ENCODE assay signal across 17 cellular contexts in the genomic region with DNA sequence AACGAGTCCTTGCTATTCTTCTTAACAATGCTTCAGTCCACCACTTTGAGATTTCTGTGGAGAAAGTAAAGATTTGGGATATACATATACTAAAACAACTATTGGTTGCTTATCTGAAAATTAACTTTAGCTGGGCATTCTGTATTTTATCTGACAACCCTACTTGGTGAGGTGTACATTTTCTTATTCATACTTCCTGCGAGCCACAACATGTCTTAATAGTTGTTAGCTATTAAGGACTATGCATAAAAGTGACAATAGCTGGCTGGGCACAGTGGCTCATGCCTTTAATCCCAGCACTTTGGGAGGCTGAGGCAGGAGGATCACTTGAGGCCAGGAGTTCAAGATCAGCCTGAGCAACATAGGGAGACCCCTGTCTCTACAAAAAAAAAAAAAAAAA. TPM values are rescaled to one million over a fixed set of nuclear protein-coding genes. Genes with fewer than 3 reads are reported as not detected.
A peak's percentile ranks its signal among the peaks of the same experiment; 100 is the strongest.
DNase-seq lines count a peak whose midpoint lies in the region; ATAC-seq and TF ChIP-seq lines count a peak whose summit lies in the region.
"Had no signal": no experiment of that assay in that cellular context is flagged by ENCODE, and none has a peak within 500 bp of the region (broad histone marks: within the 10 kb centered on the region; RNA-seq: fewer than 3 reads in every experiment).

No MANE protein-coding gene starts in this region.

- no peaks in the 10 kb centered on the region for H3K36me3 ChIP-seq in CD4-positive, alpha-beta memory T cell (ENCODE audit: insufficient read depth, low read length)
- H3K36me3 ChIP-seq in naive thymus-derived CD4-positive, alpha-beta T cell (ENCODE audit: control insufficient read depth in 2 of 3, insufficient read depth in 3 of 3, low read length in 3 of 3): no peaks in the 10 kb centered on the region
- no peaks in the 10 kb centered on the region for H3K36me3 ChIP-seq in left lung
- H3K36me3 ChIP-seq in GM23338 (ENCODE audit: insufficient read depth): no peaks in the 10 kb centered on the region
- H3K36me3 ChIP-seq: MG63, SJCRH30 had no signal

- no peak overlapping the region for H3K4me3 Mint-ChIP-seq in activated CD4-positive, alpha-beta T cell treated with anti-CD3 and anti-CD28 coated beads, Interleukin-2, amount 10 ng/mL, durations not matched to agents 7 days and 5 days
- H3K4me3 Mint-ChIP-seq in CD4-positive, alpha-beta memory T cell: peak overlapping the region in 2 of 8 donors; percentile 57 to 58
- peak overlapping the region; percentile 10 for H3K4me3 Mint-ChIP-seq in activated CD4-positive, alpha-beta memory T cell treated with anti-CD3 and anti-CD28 coated beads for 36 hours
- H3K4me3 Mint-ChIP-seq in naive thymus-derived CD4-positive, alpha-beta T cell: peak overlapping the region in 2 of 10 donors; percentile 58 to 68
- H3K4me3 Mint-ChIP-seq in GM23338: no peak overlapping the region
- H3K4me3 Mint-ChIP-seq: CD14-positive monocyte, H9, HFFc6 had no signal

- no peaks in the 10 kb centered on the region for H3K9me2 ChIP-seq in GM23338 (ENCODE audit: insufficient read depth)

- H3F3A ChIP-seq in GM23338 (replicated peaks; ENCODE audit: low read depth): no peaks in the 10 kb centered on the region

- H3K27me3 Mint-ChIP-seq in activated CD4-positive, alpha-beta T cell treated with anti-CD3 and anti-CD28 coated beads, Interleukin-2, amount 10 ng/mL, durations not matched to agents 7 days and 5 days: no peaks in the 10 kb centered on the region
- no peaks in the 10 kb centered on the region for H3K27me3 Mint-ChIP-seq in CD4-positive, alpha-beta memory T cell
- no peaks in the 10 kb centered on the region for H3K27me3 Mint-ChIP-seq in activated CD4-positive, alpha-beta memory T cell treated with anti-CD3 and anti-CD28 coated beads for 36 hours
- H3K27me3 Mint-ChIP-seq in naive thymus-derived CD4-positive, alpha-beta T cell: no peaks in the 10 kb centered on the region
- peaks cover 4% of the 10 kb centered on the region for H3K27me3 Mint-ChIP-seq in GM23338 (ENCODE audit: insufficient read depth, low read depth, poor library complexity)

- CTCF ChIA-PET in activated CD4-positive, alpha-beta T cell treated with anti-CD3 and anti-CD28 coated beads, Interleukin-2, amount 10 ng/mL, durations not matched to agents 7 days and 5 days (lab: Charles Lee): interaction anchor here (0.7 to 3.8 kb wide), 11 partner anchors 8 to 436 kb away, joined by 3 to 22 read pairs (median 5); no protein-coding TSS in a partner anchor
- CTCF ChIA-PET in CD4-positive, alpha-beta memory T cell (lab: Charles Lee; ENCODE audit: partially characterized antibody): interaction anchor here (0.7 to 4.4 kb wide), 20 partner anchors 9 to 762 kb away, joined by 3 to 68 read pairs (median 8); no protein-coding TSS in a partner anchor
- CTCF ChIA-PET in activated CD4-positive, alpha-beta memory T cell treated with anti-CD3 and anti-CD28 coated beads for 36 hours (lab: Charles Lee): interaction anchor here (0.6 to 4.4 kb wide), 14 partner anchors 8 to 398 kb away, joined by 3 to 45 read pairs (median 12); no protein-coding TSS in a partner anchor
- CTCF ChIA-PET in naive thymus-derived CD4-positive, alpha-beta T cell (lab: Charles Lee): interaction anchor here (0.9 to 1.7 kb wide), 5 partner anchors 8 to 33 kb away, joined by 3 to 9 read pairs (median 6); no protein-coding TSS in a partner anchor

- intact Hi-C loops in CD4-positive, alpha-beta memory T cell (cut with micrococcal nuclease): loop anchor here (2.0 to 10.0 kb wide), 2 partner anchors 31 to 97 kb away; a partner anchor contains a TSS
- intact Hi-C loops in activated CD4-positive, alpha-beta memory T cell treated with anti-CD3 and anti-CD28 coated beads for 36 hours (cut with micrococcal nuclease): loop anchor here (2.0 to 10.0 kb wide), 3 partner anchors 87 to 413 kb away; a partner anchor contains a TSS
- intact Hi-C loops in naive thymus-derived CD4-positive, alpha-beta T cell (cut with micrococcal nuclease): loop anchor here in 1 of 2 donors (5.0 kb wide), 1 partner anchor 160 kb away; no protein-coding TSS in a partner anchor
- intact Hi-C loops in left lung (cut with DNase I): no loop called here

- H3K4me1 Mint-ChIP-seq in activated CD4-positive, alpha-beta T cell treated with anti-CD3 and anti-CD28 coated beads, Interleukin-2, amount 10 ng/mL, durations not matched to agents 7 days and 5 days: peaks cover 46% of the 10 kb centered on the region
- peaks cover 46 to 47% (median 46%) of the 10 kb centered on the region in 4 donors for H3K4me1 Mint-ChIP-seq in CD4-positive, alpha-beta memory T cell
- peaks cover 49% of the 10 kb centered on the region for H3K4me1 Mint-ChIP-seq in activated CD4-positive, alpha-beta memory T cell treated with anti-CD3 and anti-CD28 coated beads for 36 hours (ENCODE audit: low read depth)
- H3K4me1 Mint-ChIP-seq in naive thymus-derived CD4-positive, alpha-beta T cell: peaks cover 41 to 51% (median 46%) of the 10 kb centered on the region in 7 donors
- peaks cover 45% of the 10 kb centered on the region for H3K4me1 Mint-ChIP-seq in GM23338

- no peak overlapping the region for H3K4me2 ChIP-seq in GM23338

- DNase-seq in activated CD4-positive, alpha-beta T cell treated with anti-CD3 and anti-CD28 coated beads, Interleukin-2, amount 10 ng/mL, durations not matched to agents 7 days and 5 days: no peak
- no peak for DNase-seq in activated CD4-positive, alpha-beta T cell treated with anti-CD3 and anti-CD28 coated beads, Interleukin-2, amount 50 U/mL, for 1 hour
- no peak for DNase-seq in CD4-positive, alpha-beta memory T cell
- no peak for DNase-seq in activated CD4-positive, alpha-beta memory T cell treated with anti-CD3 and anti-CD28 coated beads for 36 hours
- no peak for DNase-seq in naive thymus-derived CD4-positive, alpha-beta T cell
- DNase-seq in left lung (no peak), iPS-NIHi11 (ENCODE audit: low spot score) (no peak), GM23338 (ENCODE audit: low spot score) (no peak)
- DNase-seq: MG63, NCI-H2081 treated with DMSO at 0.1 percent for 48 hours, NCI-H2171 treated with DMSO at 0.1 percent for 48 hours, NCI-H524 treated with DMSO at 0.1 percent for 48 hours had no signal

- POLR2A ChIA-PET in activated CD4-positive, alpha-beta T cell treated with anti-CD3 and anti-CD28 coated beads, Interleukin-2, amount 10 ng/mL, durations not matched to agents 7 days and 5 days (lab: Charles Lee): no interaction called here
- POLR2A ChIA-PET in CD4-positive, alpha-beta memory T cell (lab: Charles Lee; ENCODE audit: partially characterized antibody): interaction anchor here (1.0 to 7.3 kb wide), 6 partner anchors 8 to 271 kb away, joined by 5 to 97 read pairs (median 47); a partner anchor contains a TSS
- POLR2A ChIA-PET in activated CD4-positive, alpha-beta memory T cell treated with anti-CD3 and anti-CD28 coated beads for 36 hours (lab: Charles Lee): interaction anchor here (1.8 kb wide), 1 partner anchor 11 kb away, joined by 10 read pairs; no protein-coding TSS in a partner anchor
- POLR2A ChIA-PET in naive thymus-derived CD4-positive, alpha-beta T cell (lab: Charles Lee): interaction anchor here (0.6 to 4.4 kb wide), 11 partner anchors 10 to 32 kb away, joined by 3 to 64 read pairs (median 13); a partner anchor contains a TSS

- H3K27me3 ChIP-seq in CD4-positive, alpha-beta memory T cell (ENCODE audit: insufficient read depth, low read length): no peaks in the 10 kb centered on the region
- no peaks in the 10 kb centered on the region for H3K27me3 ChIP-seq in naive thymus-derived CD4-positive, alpha-beta T cell (ENCODE audit: control insufficient read depth in 2 of 2, insufficient read depth in 2 of 2, low read length in 2 of 2)
- H3K27me3 ChIP-seq in left lung (peaks cover 5 to 86% of the 10 kb centered on the region in 2 donors), GM23338 (ENCODE audit: insufficient read depth) (no peaks in the 10 kb centered on the region)

- no peak overlapping the region for H3K4me3 ChIP-seq in CD4-positive, alpha-beta memory T cell (ENCODE audit: low read length in 2 of 2)
- H3K4me3 ChIP-seq in naive thymus-derived CD4-positive, alpha-beta T cell (ENCODE audit: low read length): no peak overlapping the region
- no peak overlapping the region for H3K4me3 ChIP-seq in left lung
- H3K4me3 ChIP-seq in GM23338: no peak overlapping the region
- H3K4me3 ChIP-seq: GM12878, MG63, SJCRH30 had no signal

- H2AFZ ChIP-seq in GM23338: no peak overlapping the region

- H3K27ac Mint-ChIP-seq in activated CD4-positive, alpha-beta T cell treated with anti-CD3 and anti-CD28 coated beads, Interleukin-2, amount 10 ng/mL, durations not matched to agents 7 days and 5 days: peak overlapping the region; percentile 71
- H3K27ac Mint-ChIP-seq in CD4-positive, alpha-beta memory T cell: peak overlapping the region in 2 of 7 donors; percentile 61 to 81
- H3K27ac Mint-ChIP-seq in activated CD4-positive, alpha-beta memory T cell treated with anti-CD3 and anti-CD28 coated beads for 36 hours: no peak overlapping the region
- H3K27ac Mint-ChIP-seq in naive thymus-derived CD4-positive, alpha-beta T cell: peak overlapping the region in 2 of 9 donors; percentile 67 to 80
- H3K27ac Mint-ChIP-seq in GM23338: no peak overlapping the region
- H3K27ac Mint-ChIP-seq: CD14-positive monocyte, H9, HFFc6 had no signal

- no peak for ATAC-seq in naive thymus-derived CD4-positive, alpha-beta T cell
- ATAC-seq in left lung: no peak
- ATAC-seq in GM23338: no peak

- no peaks in the 10 kb centered on the region for H4K20me1 ChIP-seq in GM23338 (replicated peaks; ENCODE audit: insufficient read depth)

- TF ChIP-seq CTCF in left lung (IDR thresholded peaks at IDR 0.05) (no peak), GM23338 (conservative IDR thresholded peaks at IDR 0.05; ENCODE audit: low read depth in 2 of 2) (no peak)

- H3K27ac ChIP-seq in CD4-positive, alpha-beta memory T cell (ENCODE audit: low read depth, low read length): peak overlapping the region; percentile 6
- peak overlapping the region; percentile 79 for H3K27ac ChIP-seq in naive thymus-derived CD4-positive, alpha-beta T cell (ENCODE audit: low read depth, low read length)
- no peak overlapping the region for H3K27ac ChIP-seq in left lung
- no peak overlapping the region for H3K27ac ChIP-seq in GM23338 (ENCODE audit: low read depth)
- H3K27ac ChIP-seq: SJCRH30 had no signal

- H3K9me3 ChIP-seq in CD4-positive, alpha-beta memory T cell (ENCODE audit: control insufficient read depth in 1 of 2, low read length in 2 of 2): no peaks in the 10 kb centered on the region
- H3K9me3 ChIP-seq in naive thymus-derived CD4-positive, alpha-beta T cell (ENCODE audit: control insufficient read depth in 2 of 3, low read length in 3 of 3): no peaks in the 10 kb centered on the region
- no peaks in the 10 kb centered on the region for H3K9me3 ChIP-seq in left lung
- H3K9me3 ChIP-seq: MG63, SJCRH30 had no signal

- no peaks in the 10 kb centered on the region for H3K79me2 ChIP-seq in GM23338 (replicated peaks; ENCODE audit: insufficient read depth)

- H3K4me1 ChIP-seq in CD4-positive, alpha-beta memory T cell (ENCODE audit: insufficient read depth, low read length): peaks cover 100% of the 10 kb centered on the region
- H3K4me1 ChIP-seq in naive thymus-derived CD4-positive, alpha-beta T cell (ENCODE audit: control insufficient read depth in 2 of 2, insufficient read depth in 2 of 2, low read length in 2 of 2): peaks cover 96 to 97% of the 10 kb centered on the region in 2 donors
- H3K4me1 ChIP-seq in left lung (peaks cover 0 to 45% of the 10 kb centered on the region in 2 donors), GM23338 (ENCODE audit: insufficient read depth) (peaks cover 22% of the 10 kb centered on the region)
- H3K4me1 ChIP-seq: SJCRH30 had no signal

- peaks cover 38% of the 10 kb centered on the region for H3K36me3 Mint-ChIP-seq in activated CD4-positive, alpha-beta T cell treated with anti-CD3 and anti-CD28 coated beads, Interleukin-2, amount 10 ng/mL, durations not matched to agents 7 days and 5 days (ENCODE audit: low read depth)
- H3K36me3 Mint-ChIP-seq in CD4-positive, alpha-beta memory T cell: peaks cover 9 to 30% of the 10 kb centered on the region in 2 donors
- peaks cover under 1% of the 10 kb centered on the region for H3K36me3 Mint-ChIP-seq in activated CD4-positive, alpha-beta memory T cell treated with anti-CD3 and anti-CD28 coated beads for 36 hours
- H3K36me3 Mint-ChIP-seq in naive thymus-derived CD4-positive, alpha-beta T cell: peaks cover 5 to 37% (median 9%) of the 10 kb centered on the region in 5 donors
- H3K36me3 Mint-ChIP-seq in GM23338 (ENCODE audit: low read depth): no peaks in the 10 kb centered on the region
- H3K36me3 Mint-ChIP-seq: CD14-positive monocyte had no signal

- no peaks in the 10 kb centered on the region for H3K9me3 Mint-ChIP-seq in activated CD4-positive, alpha-beta T cell treated with anti-CD3 and anti-CD28 coated beads, Interleukin-2, amount 10 ng/mL, durations not matched to agents 7 days and 5 days
- H3K9me3 Mint-ChIP-seq in CD4-positive, alpha-beta memory T cell: no peaks in the 10 kb centered on the region
- H3K9me3 Mint-ChIP-seq in activated CD4-positive, alpha-beta memory T cell treated with anti-CD3 and anti-CD28 coated beads for 36 hours: no peaks in the 10 kb centered on the region
- H3K9me3 Mint-ChIP-seq in naive thymus-derived CD4-positive, alpha-beta T cell: peaks cover 0 to 1% (median 0%) of the 10 kb centered on the region in 11 donors
- no peaks in the 10 kb centered on the region for H3K9me3 Mint-ChIP-seq in GM23338
- H3K9me3 Mint-ChIP-seq: CD14-positive monocyte, H9, HFFc6 had no signal

RNA-seq across cellular contexts. Expression of a gene that starts 28.0 kb away (rescaled TPM):
- 1 to 10 TPM; 4.7 to 5.4 TPM for total RNA-seq in activated CD4-positive, alpha-beta T cell treated with anti-CD3 and anti-CD28 coated beads, Interleukin-2, amount 10 ng/mL, durations not matched to agents 7 days and 5 days
- total RNA-seq in CD4-positive, alpha-beta memory T cell: 10 to 100 TPM in 1 of 2 experiments, 1 to 10 TPM in 1; 9.3 to 10.2 TPM
- polyA plus RNA-seq in CD4-positive, alpha-beta memory T cell: 1 to 10 TPM in 1 of 2 donors, not detected in 1; 3.3 TPM
- 1 to 10 TPM in 1 of 2 experiments, under 1 TPM in 1; 0.86 to 1.1 TPM for total RNA-seq in activated CD4-positive, alpha-beta memory T cell treated with anti-CD3 and anti-CD28 coated beads for 36 hours
- 10 to 100 TPM in 2 of 5 experiments, 1 to 10 TPM in 3; 6.4 to 12.8 (median 9.5) TPM for total RNA-seq in naive thymus-derived CD4-positive, alpha-beta T cell
- 1 to 10 TPM; 2.6 to 3.3 TPM for polyA plus RNA-seq in naive thymus-derived CD4-positive, alpha-beta T cell
- under 1 TPM; 0.17 to 0.42 TPM for total RNA-seq in left lung
- total RNA-seq in GM23338 (2014; rRNA removed; shearing (Covaris generic)): not detected in 2 replicates
- not detected in 2 replicates for polyA plus RNA-seq in GM23338 (2016; fragmentation: Nextera tagmentation; extraction: Ambion mirVana)
- total RNA-seq: H9, HFFc6 had no signal

RNA-seq across cellular contexts. Expression of a gene that starts 31.3 kb away (rescaled TPM):
- 100 to 1,000 TPM; 137 to 138 TPM for total RNA-seq in activated CD4-positive, alpha-beta T cell treated with anti-CD3 and anti-CD28 coated beads, Interleukin-2, amount 10 ng/mL, durations not matched to agents 7 days and 5 days
- 100 to 1,000 TPM; 134 to 140 TPM for total RNA-seq in CD4-positive, alpha-beta memory T cell
- 10 to 100 TPM; 53.1 to 86.7 TPM for polyA plus RNA-seq in CD4-positive, alpha-beta memory T cell
- 10 to 100 TPM; 37.7 to 38.1 TPM for total RNA-seq in activated CD4-positive, alpha-beta memory T cell treated with anti-CD3 and anti-CD28 coated beads for 36 hours
- total RNA-seq in naive thymus-derived CD4-positive, alpha-beta T cell: 100 to 1,000 TPM; 108 to 156 (median 145) TPM
- 100 to 1,000 TPM in 1 of 2 donors, 10 to 100 TPM in 1; 55.2 to 109 TPM for polyA plus RNA-seq in naive thymus-derived CD4-positive, alpha-beta T cell
- total RNA-seq in left lung: 1 to 10 TPM; 2.3 to 3.4 TPM
- 0.42 TPM in 1 of 2 replicates, not detected in the other for total RNA-seq in GM23338 (2014; rRNA removed; shearing (Covaris generic))
- not detected in 2 replicates for polyA plus RNA-seq in GM23338 (2016; fragmentation: Nextera tagmentation; extraction: Ambion mirVana)
- total RNA-seq: H9, HFFc6, SJCRH30 had no signal

RNA-seq across cellular contexts. Expression of a gene that starts 38.6 kb away (rescaled TPM):
- under 1 TPM; 0.07 to 0.21 TPM for total RNA-seq in activated CD4-positive, alpha-beta T cell treated with anti-CD3 and anti-CD28 coated beads, Interleukin-2, amount 10 ng/mL, durations not matched to agents 7 days and 5 days
- under 1 TPM; 0.26 to 0.47 TPM for total RNA-seq in CD4-positive, alpha-beta memory T cell
- polyA plus RNA-seq in CD4-positive, alpha-beta memory T cell: under 1 TPM; 0.10 to 0.14 TPM
- total RNA-seq in activated CD4-positive, alpha-beta memory T cell treated with anti-CD3 and anti-CD28 coated beads for 36 hours: under 1 TPM; 0.41 to 0.95 TPM
- total RNA-seq in naive thymus-derived CD4-positive, alpha-beta T cell: under 1 TPM in 3 of 5 experiments, not detected in 2; 0.12 to 0.60 (median 0.30) TPM
- polyA plus RNA-seq in naive thymus-derived CD4-positive, alpha-beta T cell: under 1 TPM; 0.19 to 0.24 TPM
- under 1 TPM in 1 of 2 donors, not detected in 1; 0.16 TPM for total RNA-seq in left lung
- not detected in 2 replicates for total RNA-seq in GM23338 (2014; rRNA removed; shearing (Covaris generic))
- not detected in 2 replicates for polyA plus RNA-seq in GM23338 (2016; fragmentation: Nextera tagmentation; extraction: Ambion mirVana)
- total RNA-seq: H9, HFFc6, SJCRH30 had no signal
- polyA plus RNA-seq: CD14-positive monocyte had no signal

Comparison
In these comparisons a context has a peak if more than half of its experiments do, and no peak if none do; other contexts are left out.
1. H3K27ac ChIP-seq: peak in CD4-positive, alpha-beta memory T cell (single experiment) and naive thymus-derived CD4-positive, alpha-beta T cell (single experiment); none in left lung (0 of 2) and GM23338 (single experiment).
2. RNA of a gene that starts 31.3 kb away (total RNA-seq): 108 to 156 TPM in naive thymus-derived CD4-positive, alpha-beta T cell, 134 to 140 TPM in CD4-positive, alpha-beta memory T cell, 137 to 138 TPM in activated CD4-positive, alpha-beta T cell treated with anti-CD3 and anti-CD28 coated beads, Interleukin-2, amount 10 ng/mL, durations not matched to agents 7 days and 5 days and 37.7 to 38.1 TPM in activated CD4-positive, alpha-beta memory T cell treated with anti-CD3 and anti-CD28 coated beads for 36 hours; 2.3 to 3.4 TPM in left lung and 0.42 TPM in GM23338; every median in the first group is over 4 times any median in the second.
3. intact Hi-C loops: an anchor here in CD4-positive, alpha-beta memory T cell (2.0 to 10.0 kb wide) and activated CD4-positive, alpha-beta memory T cell treated with anti-CD3 and anti-CD28 coated beads for 36 hours (2.0 to 10.0 kb wide); none called in left lung.